ENCODE assay signal across 9 cellular contexts in the genomic region with DNA sequence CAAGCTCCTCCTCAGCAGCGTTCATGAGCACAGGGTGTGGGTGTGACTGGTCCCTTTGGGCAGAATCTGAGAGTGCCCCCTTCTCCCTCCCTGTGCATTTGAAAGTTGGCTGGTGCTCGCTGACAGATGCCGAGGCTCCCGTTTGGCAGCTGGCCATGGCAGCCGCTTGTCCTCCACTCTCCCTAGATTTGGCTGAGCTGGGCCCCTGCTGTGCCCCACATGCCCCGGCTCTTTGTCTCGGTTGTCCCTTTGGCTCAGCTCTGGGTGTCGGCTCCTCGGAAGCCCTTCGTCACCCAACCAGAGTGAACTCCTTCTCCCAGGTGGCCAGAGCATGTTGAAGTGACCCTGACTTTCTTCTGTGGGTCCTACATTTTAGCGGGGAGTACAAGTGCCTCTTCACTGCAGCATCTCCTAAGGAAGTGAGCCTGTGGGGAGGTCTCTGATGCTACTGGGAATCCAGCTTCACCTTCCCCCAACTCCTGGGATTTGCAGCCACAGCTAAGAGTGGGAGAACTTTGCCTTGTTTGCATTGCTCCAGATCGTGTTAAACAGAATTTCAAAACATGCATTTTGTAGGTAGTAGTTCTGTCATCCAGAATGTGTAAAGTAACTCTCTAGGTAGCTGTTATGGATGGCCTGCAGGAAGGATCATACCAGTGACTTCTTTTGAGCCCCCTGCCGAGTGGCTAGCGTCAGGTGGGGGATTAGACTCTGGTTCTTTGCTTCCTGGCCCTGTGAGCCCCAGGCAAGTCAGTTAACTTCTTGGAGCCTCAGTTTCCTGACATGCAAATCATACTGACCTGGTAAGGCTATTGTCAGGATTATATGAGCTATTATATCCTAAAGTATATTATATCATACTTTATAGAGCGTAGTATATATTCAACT. TPM values are rescaled to one million over a fixed set of nuclear protein-coding genes. Genes with fewer than 3 reads are reported as not detected.
DNase-seq lines count a peak whose midpoint lies in the region; ATAC-seq, FAIRE-seq and TF ChIP-seq lines count a peak whose summit lies in the region.
"Had no signal": no experiment of that assay in that cellular context is flagged by ENCODE, and none has a peak within 500 bp of the region (broad histone marks: within the 10 kb centered on the region; RNA-seq: fewer than 3 reads in every experiment).

No MANE protein-coding gene starts in this region.

- H3K36me3 ChIP-seq in left lung (peaks cover 0 to 10% of the 10 kb centered on the region in 2 donors), stomach (peaks cover 0 to 6% (median 0%) of the 10 kb centered on the region in 4 donors), PC-3 (ENCODE audit: low read depth, low read length) (peaks cover 25% of the 10 kb centered on the region; the same call in 1 of the 2 replicates)

- ATAC-seq in SK-N-SH treated with all-trans-retinoic acid at 6 μM for 48 hours (peak; percentile 23; the same call in 2 of the 3 replicates), left lung (no peak), PC-3 (no peak)
- ATAC-seq: left colon had no signal

- no peaks in the 10 kb centered on the region for H3F3A ChIP-seq in PC-3 (ENCODE audit: low read length, unreplicated experiment)

- H3K9me3 ChIP-seq in left lung, result no peaks in the 10 kb centered on the region
- H3K9me3 ChIP-seq in stomach, result no peaks in the 10 kb centered on the region
- no peaks in the 10 kb centered on the region for H3K9me3 ChIP-seq in PC-3 (ENCODE audit: low read length)

- H3K4me3 ChIP-seq in left lung, result no peak overlapping the region
- H3K4me3 ChIP-seq in stomach, result no peak overlapping the region
- H3K4me3 ChIP-seq in PC-3 (ENCODE audit: low read length), result no peak overlapping the region

- no peak for FAIRE-seq in GM19239 (lab: Jason Lieb, UNC)
- FAIRE-seq in H54 (lab: Jason Lieb, UNC), result no peak

- DNase-seq in D341Med (ENCODE audit: low spot score) (peak; percentile 84), NCI-H1105 (lab: John Stamatoyannopoulos, UW) (peak; percentile 74), left lung (peak in 1 of 2 donors; percentile 68), GM19239 (ENCODE audit: insufficient read length, low spot score) (no peak), stomach (no peak), PC-3 (no peak), H54 (ENCODE audit: insufficient read length, low spot score) (no peak)

- POLR2A ChIA-PET in PC-3 (lab: Charles Lee; ENCODE audit: unreplicated experiment), result no interaction called here

- peak overlapping the region; percentile 1 to 7 for H3K27ac ChIP-seq in left lung
- no peak overlapping the region for H3K27ac ChIP-seq in stomach
- H3K27ac ChIP-seq in PC-3 (ENCODE audit: low read length), result no peak overlapping the region

- H3K9ac ChIP-seq in PC-3 (ENCODE audit: low read length), result no peak overlapping the region

- H3K27me3 ChIP-seq in left lung, result no peaks in the 10 kb centered on the region
- H3K27me3 ChIP-seq in stomach, result no peaks in the 10 kb centered on the region
- H3K27me3 ChIP-seq in PC-3 (ENCODE audit: low read length), result no peaks in the 10 kb centered on the region

- 39 to 52% (median 47%) methylated on average over 12 to 15 of the region's 15 CpGs for WGBS in stomach, 5 donors

- CTCF ChIA-PET in PC-3 (lab: Charles Lee), result interaction anchor here (0.5 kb wide), 1 partner anchor 56 kb away, joined by 7 read pairs; no protein-coding TSS in a partner anchor

- peaks cover 100% of the 10 kb centered on the region for H3K79me2 ChIP-seq in PC-3 (ENCODE audit: low read length)

- intact Hi-C loops in left lung (cut with DNase I), result no loop called here
- intact Hi-C loops in stomach (cut with DNase I; ENCODE audit: low total_unique reads), result no loop called here
- intact Hi-C loops in PC-3 (cut with micrococcal nuclease), result no loop called here

- H2AFZ ChIP-seq in PC-3 (ENCODE audit: low read length), result no peak overlapping the region

- TF ChIP-seq CTCF in left lung (IDR thresholded peaks at IDR 0.05) (no peak), stomach (IDR thresholded peaks at IDR 0.05) (no peak), PC-3 (conservative IDR thresholded peaks at IDR 0.05; ENCODE audit: low read depth, low read length) (no peak)

- no peak overlapping the region for H3K4me2 ChIP-seq in PC-3 (ENCODE audit: low read length)

- TF ChIP-seq EP300 in stomach (IDR thresholded peaks at IDR 0.05), result no peak

- H3K4me1 ChIP-seq in left lung, result peaks cover 27 to 72% of the 10 kb centered on the region in 2 donors
- H3K4me1 ChIP-seq in stomach, result peaks cover 42 to 74% (median 64%) of the 10 kb centered on the region in 4 donors
- H3K4me1 ChIP-seq in PC-3 (ENCODE audit: insufficient read depth, low read length), result peaks cover 52% of the 10 kb centered on the region

- no peaks in the 10 kb centered on the region for H3K9me2 ChIP-seq in PC-3 (replicated peaks; ENCODE audit: low read length)

- peaks cover 93% of the 10 kb centered on the region for H4K20me1 ChIP-seq in PC-3 (ENCODE audit: low read length)

- no TSS peak for BruUV-seq in PC-3 (replicated peaks; lab: Mats Ljungman, UMichigan)

- no peak for TF ChIP-seq POLR2A in stomach (IDR thresholded peaks at IDR 0.05)
- no peak for TF ChIP-seq POLR2A in H54 (IDR thresholded peaks at IDR 0.05; ENCODE audit: low read depth, low read length)

TF ChIP-seq in SK-N-SH treated with all-trans-retinoic acid at 6 μM for 48 hours, 23 proteins besides CTCF, POLR2A, EP300 and RAD21:
- no peak for TF ChIP-seq CSDC2 (CRISPR knock-in tag; IDR thresholded peaks at IDR 0.05)
- TF ChIP-seq, protein P1, sequence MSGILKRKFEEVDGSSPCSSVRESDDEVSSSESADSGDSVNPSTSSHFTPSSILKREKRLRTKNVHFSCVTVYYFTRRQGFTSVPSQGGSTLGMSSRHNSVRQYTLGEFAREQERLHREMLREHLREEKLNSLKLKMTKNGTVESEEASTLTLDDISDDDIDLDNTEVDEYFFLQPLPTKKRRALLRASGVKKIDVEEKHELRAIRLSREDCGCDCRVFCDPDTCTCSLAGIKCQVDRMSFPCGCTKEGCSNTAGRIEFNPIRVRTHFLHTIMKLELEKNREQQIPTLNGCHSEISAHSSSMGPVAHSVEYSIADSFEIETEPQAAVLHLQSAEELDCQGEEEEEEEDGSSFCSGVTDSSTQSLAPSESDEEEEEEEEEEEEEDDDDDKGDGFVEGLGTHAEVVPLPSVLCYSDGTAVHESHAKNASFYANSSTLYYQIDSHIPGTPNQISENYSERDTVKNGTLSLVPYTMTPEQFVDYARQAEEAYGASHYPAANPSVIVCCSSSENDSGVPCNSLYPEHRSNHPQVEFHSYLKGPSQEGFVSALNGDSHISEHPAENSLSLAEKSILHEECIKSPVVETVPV (CRISPR knock-in tag; IDR thresholded peaks at IDR 0.05), result no peak
TF ChIP-seq in SK-N-SH treated with all-trans-retinoic acid at 6 μM for 48 hours: peak in this region for 0.

RNA-seq across cellular contexts. Expression of a gene that starts 24.2 kb away (rescaled TPM):
- total RNA-seq in left lung (100 to 1,000 TPM; 107 to 108 TPM), stomach (100 to 1,000 TPM in 2 of 5 donors, 10 to 100 TPM in 3; 14.0 to 571 (median 89.3) TPM), PC-3 (2014; rRNA removed) (312 and 339 TPM in 2 replicates)
- polyA plus RNA-seq in stomach, result 10 to 100 TPM; 46.4 to 97.9 (median 81.6) TPM

Comparison
In these comparisons a context has a peak if more than half of its experiments do, and no peak if none do; other contexts are left out.
1. DNase-seq: peak in D341Med (single experiment) and NCI-H1105 (single experiment); none in GM19239 (single experiment), stomach (single experiment), PC-3 (single experiment) and H54 (single experiment).
2. H3K27ac ChIP-seq: peak in left lung (2 of 2); none in stomach (0 of 5) and PC-3 (single experiment).